ENCODE assay signal across 8 cellular contexts in genomic region chr7:23013715-23014649, GRCh38. TPM values are rescaled to one million over a fixed set of nuclear protein-coding genes. Genes with fewer than 3 reads are reported as not detected.
DNase-seq lines count a peak whose midpoint lies in the region; ATAC-seq and TF ChIP-seq lines count a peak whose summit lies in the region.

HYCC1 (minus strand) TSS chr7:23014130; CDS start chr7:22991111, 23,019 bp downstream.

- no peak within 1 kb of the TSS for H3K4me3 Mint-ChIP-seq in activated T-helper 17 cell treated with anti-CD3 and anti-CD28 coated beads, Interleukin-2, amount 50 U/mL, for 72 hours
- peak within 1 kb of the TSS; percentile 97 for H3K4me3 Mint-ChIP-seq in natural killer cell

- TF ChIP-seq CTCF in LNCAP (IDR thresholded peaks at IDR 0.05) (peak; percentile 51), RWPE1 (conservative IDR thresholded peaks at IDR 0.05; ENCODE audit: low read depth) (peak; percentile 84), fibroblast of mammary gland (conservative IDR thresholded peaks at IDR 0.05; ENCODE audit: control insufficient read depth, insufficient read depth, low read depth, low read length) (peak; percentile 52), natural killer cell (IDR thresholded peaks at IDR 0.05) (peak; percentile 67)

- peaks cover 3% of the 10 kb centered on the region for H3K9me3 Mint-ChIP-seq in activated T-helper 17 cell treated with anti-CD3 and anti-CD28 coated beads, Interleukin-2, amount 50 U/mL, for 72 hours
- no peaks in the 10 kb centered on the region for H3K9me3 Mint-ChIP-seq in natural killer cell

- POLR2A ChIA-PET in RWPE1 (lab: Yijun Ruan, JAX; ENCODE audit: low non-redundant PET), result no interaction called here

- no peaks in the 10 kb centered on the region for H3K27me3 Mint-ChIP-seq in activated T-helper 17 cell treated with anti-CD3 and anti-CD28 coated beads, Interleukin-2, amount 50 U/mL, for 72 hours
- H3K27me3 Mint-ChIP-seq in natural killer cell (ENCODE audit: low read depth in 2 of 2), result peaks cover 0 to 3% of the 10 kb centered on the region in 2 donors

- H3K27ac Mint-ChIP-seq in activated T-helper 17 cell treated with anti-CD3 and anti-CD28 coated beads, Interleukin-2, amount 50 U/mL, for 72 hours, result peak within 1 kb of the TSS; percentile 94
- H3K27ac Mint-ChIP-seq in natural killer cell, result peak within 1 kb of the TSS in 1 of 2 donors; percentile 85

- intact Hi-C loops in natural killer cell (cut with micrococcal nuclease), result loop anchor here (1.0 to 10.0 kb wide), 5 partner anchors 91 to 521 kb away; partner anchors contain the start of genes KLHL7, TOMM7 and TRA2A

- ATAC-seq in activated T-helper 17 cell treated with anti-CD3 and anti-CD28 coated beads, Interleukin-2, amount 50 U/mL, for 72 hours (replicated peaks), result peak; percentile 99
- ATAC-seq in natural killer cell, result peak; percentile 96 to 100 (median 97)

- peak; percentile 100 for DNase-seq in ELF-1 (ENCODE audit: low read depth, low spot score)
- peak; percentile 99 for DNase-seq in GOT3 (lab: John Stamatoyannopoulos, UW)
- DNase-seq in RWPE1 (ENCODE audit: low spot score), result peak; percentile 99
- DNase-seq in fibroblast of mammary gland (ENCODE audit: low read depth), result peak; percentile 98
- peak; percentile 99 for DNase-seq in natural killer cell
- peak; percentile 99 for DNase-seq in stimulated activated naive CD4-positive, alpha-beta T cell treated with Interleukin-2 at 50 U/mL for 16 hours (lab: John Stamatoyannopoulos, UW)

- peak within 1 kb of the TSS; percentile 75 for H3K4me3 ChIP-seq in fibroblast of mammary gland (ENCODE audit: control insufficient read depth, low read depth, low read length)

- CTCF ChIA-PET in RWPE1 (lab: Yijun Ruan, JAX), result no interaction called here

- H3K27ac ChIP-seq in RWPE1, result peak within 1 kb of the TSS; percentile 84

- H3K36me3 Mint-ChIP-seq in activated T-helper 17 cell treated with anti-CD3 and anti-CD28 coated beads, Interleukin-2, amount 50 U/mL, for 72 hours (ENCODE audit: low read depth), result peaks cover 6% of the 10 kb centered on the region
- no peaks in the 10 kb centered on the region for H3K36me3 Mint-ChIP-seq in natural killer cell

- peaks cover 19% of the 10 kb centered on the region for H3K4me1 Mint-ChIP-seq in activated T-helper 17 cell treated with anti-CD3 and anti-CD28 coated beads, Interleukin-2, amount 50 U/mL, for 72 hours
- H3K4me1 Mint-ChIP-seq in natural killer cell, result peaks cover 11 to 19% of the 10 kb centered on the region in 2 donors

RNA-seq across cellular contexts. Expression of gene HYCC1, which starts in this region (rescaled TPM):
- 10 to 100 TPM; 20.2 to 41.1 TPM for total RNA-seq in activated T-helper 17 cell treated with anti-CD3 and anti-CD28 coated beads, Interleukin-2, amount 50 U/mL, for 72 hours
- 10 to 100 TPM; 30.1 to 44.8 (median 34.1) TPM for total RNA-seq in natural killer cell

Comparison
In these comparisons a context has a peak if more than half of its experiments do, and no peak if none do; other contexts are left out.
1. Peak in every context shown above with its lines: DNase-seq, ATAC-seq, H3K4me3 ChIP-seq and H3K27ac ChIP-seq.